21 cellular contexts compared by ENCODE assay signal in the genomic region with DNA sequence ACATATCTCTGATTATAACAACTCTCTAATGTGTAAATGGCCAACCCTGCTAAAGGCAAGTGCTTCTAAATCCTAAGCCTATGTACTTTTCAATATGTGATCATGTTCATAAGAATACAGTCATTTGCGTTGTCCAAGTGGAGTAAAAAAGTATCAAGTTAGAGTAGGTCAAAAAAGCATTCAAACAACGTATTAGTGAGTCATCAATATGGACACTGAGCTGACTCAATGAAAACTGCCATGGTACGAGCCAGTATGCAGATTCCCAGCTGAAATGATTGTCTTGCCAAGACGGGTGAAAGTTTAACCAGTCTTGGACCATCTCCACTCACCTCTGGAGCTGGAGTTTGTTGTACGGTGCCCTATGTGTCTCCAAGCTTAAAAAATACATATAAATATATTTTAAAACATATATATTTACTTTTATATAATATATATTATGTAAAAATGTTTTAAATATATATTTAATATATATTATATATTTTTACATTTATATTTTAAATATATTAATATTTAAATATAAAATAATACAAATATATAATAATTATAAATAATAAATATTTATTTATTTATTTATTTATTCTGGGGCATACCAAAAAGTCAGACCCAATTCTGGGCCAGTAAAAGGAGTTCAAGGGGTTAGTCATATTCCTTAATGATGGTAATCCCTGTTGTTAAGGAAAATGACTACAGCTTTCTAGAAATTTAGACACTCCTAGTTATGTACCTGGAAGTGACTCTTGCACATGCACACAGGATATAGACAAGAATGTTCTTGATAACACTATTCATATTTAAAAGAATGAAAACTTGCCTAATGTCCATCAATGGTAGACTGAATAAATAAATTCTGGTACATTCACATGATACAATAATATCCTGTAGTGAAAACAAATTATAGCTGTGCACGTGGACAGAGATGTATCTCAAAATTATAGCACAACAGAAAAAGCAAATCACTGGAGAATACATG. TPM values are rescaled to one million over a fixed set of nuclear protein-coding genes. Genes with fewer than 3 reads are reported as not detected.
DNase-seq lines count a peak whose midpoint lies in the region; ATAC-seq, FAIRE-seq and TF ChIP-seq lines count a peak whose summit lies in the region.
"Had no signal": no experiment of that assay in that cellular context is flagged by ENCODE, and none has a peak within 500 bp of the region (broad histone marks: within the 10 kb centered on the region; RNA-seq: fewer than 3 reads in every experiment).

No MANE protein-coding gene starts in this region.

- peak overlapping the region; percentile 75 to 87 for H3K27ac ChIP-seq in mucosa of rectum (ENCODE audit: low read depth in 2 of 2, low read length in 2 of 2)
- H3K27ac ChIP-seq: prostate gland had no signal

- peaks cover 4 to 23% of the 10 kb centered on the region in 2 donors for H3K4me1 ChIP-seq in mucosa of rectum (ENCODE audit: control insufficient read depth in 2 of 2, insufficient read depth in 2 of 2, low read length in 2 of 2)

- DNase-seq in RCC 7860 (ENCODE audit: low spot score) (peak; percentile 73), fibroblast of the aortic adventitia (ENCODE audit: low read depth) (peak; percentile 26), iPS-NIHi11 (ENCODE audit: low spot score) (no peak), NCI-H146 treated with DMSO at 0.1 percent for 48 hours (lab: John Stamatoyannopoulos, UW; ENCODE audit: unreplicated experiment) (no peak), GOT3 (lab: John Stamatoyannopoulos, UW) (no peak)
- DNase-seq: activated CD4-positive, CD25-positive, alpha-beta regulatory T cell treated with anti-CD3 and anti-CD28 coated beads, Interleukin-2, amount 50 U/mL, for 72 hours; adrenal gland; CD4-positive, alpha-beta memory T cell; cerebellar nuclear complex; MV-4-11; NCI-H2029 treated with DMSO at 0.1 percent for 48 hours; NCI-H524 treated with DMSO at 0.1 percent for 48 hours; nephron progenitor cell; stimulated activated naive B cell treated with anti-CD40 and anti-IgM and Interleukin-4, amounts not matched to agents 10 μg/mL and 1 μg/mL and 100 μg/mL, for 72 hours had no signal

- H3K9ac ChIP-seq in mucosa of rectum (ENCODE audit: low read depth in 1 of 2, low read length in 2 of 2): peak overlapping the region in 1 of 2 donors; percentile 17

- no peak for ATAC-seq in HG02938 (IDR thresholded peaks at IDR 0.05; ENCODE audit: unreplicated experiment)
- ATAC-seq: stimulated activated naive B cell treated with anti-CD40 and anti-IgM and Interleukin-4, amounts not matched to agents 10 μg/mL and 1 μg/mL and 100 μg/mL, for 72 hours had no signal

- TF ChIP-seq CTCF in fibroblast of the aortic adventitia (IDR thresholded peaks at IDR 0.05; ENCODE audit: insufficient read depth, low read length): no peak

- peak; percentile 94 for FAIRE-seq in A204.1 (lab: Jason Lieb, UNC)
- FAIRE-seq in RCC 7860 (lab: Jason Lieb, UNC): peak; percentile 96

- no peaks in the 10 kb centered on the region for H3K27me3 ChIP-seq in mucosa of rectum (ENCODE audit: control insufficient read depth in 2 of 2, insufficient read depth in 2 of 2, low read length in 2 of 2)
- H3K27me3 ChIP-seq: adrenal gland, tibial nerve had no signal

- H3K4me3 ChIP-seq in fibroblast of the aortic adventitia (ENCODE audit: low read depth, low read length) (no peak overlapping the region), mucosa of rectum (ENCODE audit: low read length in 2 of 2) (peak overlapping the region in 1 of 2 donors; percentile 69)
- H3K4me3 ChIP-seq: adrenal gland, prostate gland, tibial nerve had no signal

- H3K9me3 ChIP-seq in mucosa of rectum (ENCODE audit: control insufficient read depth in 2 of 2, low read length in 2 of 2): no peaks in the 10 kb centered on the region
- H3K9me3 ChIP-seq: adrenal gland, prostate gland, tibial nerve had no signal

- peaks cover 0 to 2% of the 10 kb centered on the region in 2 donors for H3K36me3 ChIP-seq in mucosa of rectum (ENCODE audit: control insufficient read depth in 2 of 2, insufficient read depth in 2 of 2, low read length in 2 of 2)
- H3K36me3 ChIP-seq: adrenal gland, prostate gland, tibial nerve had no signal

RNA-seq across cellular contexts. Expression of a gene that starts 27.2 kb away (rescaled TPM):
- total RNA-seq in fibroblast of the aortic adventitia (ENCODE audit: low replicate concordance): 28.3 and 46.3 TPM in 2 replicates
- total RNA-seq: CD4-positive, alpha-beta memory T cell; OCI-LY7; T-helper 2 cell treated with Interferon-gamma antibody and Interleukin-4, amounts not matched to agents 100 ng/mL and 5 ng/mL, for 36 hours had no signal

Comparison
In these comparisons a context has a peak if more than half of its experiments do, and no peak if none do; other contexts are left out.
1. DNase-seq: peak in RCC 7860 (single experiment) and fibroblast of the aortic adventitia (single experiment); none in iPS-NIHi11 (single experiment), NCI-H146 treated with DMSO at 0.1 percent for 48 hours (single experiment) and GOT3 (single experiment).